ENCODE assay signal across 8 cellular contexts in the genomic region with DNA sequence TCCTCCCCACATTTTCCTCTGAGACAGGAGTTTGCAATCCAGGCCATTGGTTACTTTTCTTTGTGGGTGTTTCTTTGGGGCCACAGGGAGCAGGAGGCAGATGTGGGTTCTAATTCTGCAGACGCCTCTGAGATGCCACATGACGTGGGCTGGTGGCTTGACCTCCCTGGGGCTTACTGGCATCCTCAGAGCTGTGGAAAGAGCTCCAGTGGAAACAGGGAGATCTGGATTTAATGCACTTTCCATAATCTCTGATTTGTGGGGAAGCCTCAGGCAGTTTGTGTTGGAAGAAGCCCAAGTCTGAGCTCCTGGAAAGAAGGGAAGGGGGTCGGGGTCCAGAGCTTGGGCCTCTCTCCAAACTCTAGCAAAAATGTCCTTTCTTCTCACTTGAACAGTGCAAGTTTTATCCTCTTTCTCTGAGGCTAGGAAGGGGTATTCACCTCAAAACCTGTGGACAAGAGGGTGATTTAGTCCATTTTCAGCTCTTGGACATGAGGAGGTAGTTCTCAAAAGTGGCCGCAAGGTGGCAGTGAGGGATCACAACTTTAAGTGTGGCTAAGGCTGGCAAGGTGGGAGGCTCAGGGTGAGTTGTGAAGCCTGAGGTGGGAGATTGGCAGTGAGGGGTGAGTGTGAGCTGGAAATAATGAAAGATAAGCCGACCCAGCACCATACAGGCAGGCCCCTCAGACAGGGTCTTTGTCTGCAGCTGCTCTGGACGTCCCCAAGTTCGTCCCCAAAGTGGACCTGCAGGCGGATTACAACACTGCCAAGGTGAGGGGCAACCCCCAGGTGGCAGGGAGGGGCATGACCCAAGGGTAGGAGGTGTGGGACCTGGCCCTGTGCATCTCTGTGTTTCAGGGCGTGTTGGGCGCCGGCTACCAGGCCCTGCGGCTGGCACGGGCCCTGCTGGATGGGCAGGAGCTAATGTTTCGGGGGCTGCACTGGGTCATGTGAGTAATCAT. TPM values are rescaled to one million over a fixed set of nuclear protein-coding genes. Genes with fewer than 3 reads are reported as not detected.
DNase-seq lines count a peak whose midpoint lies in the region; ATAC-seq and TF ChIP-seq lines count a peak whose summit lies in the region.

No MANE protein-coding gene starts in this region.

- POLR2A ChIA-PET in CD4-positive, alpha-beta T cell (lab: Charles Lee), result interaction anchor here (0.7 to 1.8 kb wide), 8 partner anchors 9 to 185 kb away, joined by 3 to 21 read pairs (median 4); a partner anchor contains a TSS
- POLR2A ChIA-PET in HEK293T (lab: Yijun Ruan, JAX), result no interaction called here

- intact Hi-C loops in CD4-positive, alpha-beta T cell (cut with DNase I, micrococcal nuclease), result loop anchor here (1.0 to 10.0 kb wide), 7 partner anchors 17 to 505 kb away; no protein-coding TSS in a partner anchor
- intact Hi-C loops in dorsolateral prefrontal cortex (cut with DNase I), result loop anchor here (5.0 to 10.0 kb wide), 3 partner anchors 108 to 505 kb away; no protein-coding TSS in a partner anchor

- H3K27me3 ChIP-seq in CD4-positive, alpha-beta T cell (ENCODE audit: control insufficient read depth, insufficient read depth, low read length), result no peaks in the 10 kb centered on the region
- H3K27me3 ChIP-seq in dorsolateral prefrontal cortex, result no peaks in the 10 kb centered on the region

- peak; percentile 93 for ATAC-seq in CD4-positive, alpha-beta T cell (ENCODE audit: poor library complexity)
- ATAC-seq in HG02840 (IDR thresholded peaks at IDR 0.05; ENCODE audit: low FRiP score, unreplicated experiment), result no peak

- H3K4me3 Mint-ChIP-seq in CD4-positive, alpha-beta T cell, result no peak overlapping the region

- H3K4me3 ChIP-seq in dorsolateral prefrontal cortex, result no peak overlapping the region

- CTCF ChIA-PET in CD4-positive, alpha-beta T cell (lab: Charles Lee), result interaction anchor here (0.6 to 2.7 kb wide), 25 partner anchors 9 to 502 kb away, joined by 3 to 22 read pairs (median 4); a partner anchor contains a TSS
- CTCF ChIA-PET in HEK293T (lab: Yijun Ruan, JAX), result interaction anchor here (0.8 to 1.8 kb wide), 13 partner anchors 9 to 461 kb away, joined by 3 to 16 read pairs (median 4); a partner anchor contains a TSS

- H3K9me3 Mint-ChIP-seq in CD4-positive, alpha-beta T cell, result no peaks in the 10 kb centered on the region

- H3K36me3 Mint-ChIP-seq in CD4-positive, alpha-beta T cell (ENCODE audit: low read depth), result peaks cover 82% of the 10 kb centered on the region

- peak; percentile 73 for TF ChIP-seq CTCF in CD4-positive, alpha-beta T cell (IDR thresholded peaks at IDR 0.05)
- peak; percentile 64 to 89 (median 78) for TF ChIP-seq CTCF in dorsolateral prefrontal cortex (IDR thresholded peaks at IDR 0.05 in 54 of 56, conservative IDR thresholded peaks at IDR 0.05 in 2 of 56; ENCODE audit: low read depth in 1 of 56, partially characterized antibody in 56 of 56)

- H3K4me1 Mint-ChIP-seq in CD4-positive, alpha-beta T cell (ENCODE audit: low read depth), result peaks cover 15% of the 10 kb centered on the region

- DNase-seq in CD4-positive, alpha-beta T cell, result peak; percentile 46 to 72 (median 58)
- DNase-seq in HEK293T (ENCODE audit: extremely low spot score), result peak; percentile 89
- peak; percentile 35 for DNase-seq in NCI-H748 treated with DMSO at 0.1 percent for 48 hours (lab: John Stamatoyannopoulos, UW)
- DNase-seq in activated CD4-positive, alpha-beta T cell treated with anti-CD3 and anti-CD28 coated beads, Interleukin-2, amount 50 U/mL, for 48 hours, result peak; percentile 74 to 82
- peak in 9 of 10 donors; percentile 52 to 85 (median 73) for DNase-seq in dorsolateral prefrontal cortex
- peak; percentile 78 for DNase-seq in medulla oblongata (ENCODE audit: extremely low spot score)
- peak; percentile 47 for DNase-seq in stimulated activated CD8-positive, alpha-beta memory T cell treated with anti-CD3 and anti-CD28 coated beads, Interleukin-7, amount 100 ng/mL, for 24 hours (ENCODE audit: low read depth)

- H3K27me3 Mint-ChIP-seq in CD4-positive, alpha-beta T cell, result no peaks in the 10 kb centered on the region

- no peak overlapping the region for H3K27ac ChIP-seq in CD4-positive, alpha-beta T cell (ENCODE audit: low read depth, low read length)
- H3K27ac ChIP-seq in dorsolateral prefrontal cortex, result no peak overlapping the region

- H3K9me3 ChIP-seq in CD4-positive, alpha-beta T cell (ENCODE audit: control insufficient read depth, low read length), result no peaks in the 10 kb centered on the region

- H3K27ac Mint-ChIP-seq in CD4-positive, alpha-beta T cell, result peak overlapping the region; percentile 23

TF ChIP-seq in HEK293T, 16 proteins besides CTCF, POLR2A, EP300 and RAD21:
- TF ChIP-seq BHLHE40 (IDR thresholded peaks at IDR 0.05; ENCODE audit: borderline replicate concordance) (no peak), L3MBTL2 (conservative IDR thresholded peaks at IDR 0.05) (no peak), FOXK2 (IDR thresholded peaks at IDR 0.05) (no peak), HDGF (IDR thresholded peaks at IDR 0.05; ENCODE audit: borderline replicate concordance) (no peak), NFRKB (IDR thresholded peaks at IDR 0.05) (no peak), FOXM1 (IDR thresholded peaks at IDR 0.05; ENCODE audit: borderline replicate concordance) (no peak), TARDBP (IDR thresholded peaks at IDR 0.05) (no peak)
- TF ChIP-seq, protein P1, sequence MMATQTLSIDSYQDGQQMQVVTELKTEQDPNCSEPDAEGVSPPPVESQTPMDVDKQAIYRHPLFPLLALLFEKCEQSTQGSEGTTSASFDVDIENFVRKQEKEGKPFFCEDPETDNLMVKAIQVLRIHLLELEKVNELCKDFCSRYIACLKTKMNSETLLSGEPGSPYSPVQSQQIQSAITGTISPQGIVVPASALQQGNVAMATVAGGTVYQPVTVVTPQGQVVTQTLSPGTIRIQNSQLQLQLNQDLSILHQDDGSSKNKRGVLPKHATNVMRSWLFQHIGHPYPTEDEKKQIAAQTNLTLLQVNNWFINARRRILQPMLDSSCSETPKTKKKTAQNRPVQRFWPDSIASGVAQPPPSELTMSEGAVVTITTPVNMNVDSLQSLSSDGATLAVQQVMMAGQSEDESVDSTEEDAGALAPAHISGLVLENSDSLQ (IDR thresholded peaks at IDR 0.05), result no peak
TF ChIP-seq in HEK293T: peak in this region for 0.

RNA-seq across cellular contexts. Expression of a gene that starts 9.2 kb away (rescaled TPM):
- total RNA-seq in CD4-positive, alpha-beta T cell, result 10 to 100 TPM; 27.9 to 29.8 TPM
- total RNA-seq in dorsolateral prefrontal cortex, result 1 to 10 TPM; 1.3 to 8.1 (median 3.2) TPM

RNA-seq across cellular contexts. Expression of a gene that starts 27.9 kb away (rescaled TPM):
- 100 to 1,000 TPM; 153 to 156 TPM for total RNA-seq in CD4-positive, alpha-beta T cell
- 10 to 100 TPM in 118 of 120 experiments, 1 to 10 TPM in 2; 7.5 to 31.8 (median 17.5) TPM for total RNA-seq in dorsolateral prefrontal cortex

Comparison
In these comparisons a context has a peak if more than half of its experiments do, and no peak if none do; other contexts are left out.
1. DNase-seq: peak in every context shown above with its lines; median percentile 89 in HEK293T; 78 in activated CD4-positive, alpha-beta T cell treated with anti-CD3 and anti-CD28 coated beads, Interleukin-2, amount 50 U/mL, for 48 hours; 78 in medulla oblongata; 73 in dorsolateral prefrontal cortex; 58 in CD4-positive, alpha-beta T cell; 47 in stimulated activated CD8-positive, alpha-beta memory T cell treated with anti-CD3 and anti-CD28 coated beads, Interleukin-7, amount 100 ng/mL, for 24 hours; 35 in NCI-H748 treated with DMSO at 0.1 percent for 48 hours.
2. RNA of a gene that starts 27.9 kb away (total RNA-seq): 153 to 156 TPM in CD4-positive, alpha-beta T cell; 7.5 to 31.8 TPM in dorsolateral prefrontal cortex; every median in the first group is over 4 times any median in the second.